Comparison of ENCODE assay signal across 8 cellular contexts in genomic region chr2:231662028-231662810, GRCh38.
DNase-seq lines count a peak whose midpoint lies in the region; ATAC-seq and TF ChIP-seq lines count a peak whose summit lies in the region.

No MANE protein-coding gene starts in this region.

- no peak for TF ChIP-seq CTCF in AG09309 (IDR thresholded peaks at IDR 0.05; ENCODE audit: control insufficient read depth, insufficient read depth, low read depth, low read length, missing control alignments)

- H3K4me1 ChIP-seq in NT2/D1 (ENCODE audit: insufficient read depth, insufficient read length) = peaks cover 28% of the 10 kb centered on the region
- H3K4me1 ChIP-seq in mucosa of rectum (ENCODE audit: control insufficient read depth in 2 of 2, insufficient read depth in 2 of 2, low read length in 2 of 2) = peaks cover 25 to 43% of the 10 kb centered on the region in 2 donors

- H3K27ac ChIP-seq in mucosa of rectum (ENCODE audit: low read depth in 2 of 2, low read length in 2 of 2) = peak overlapping the region; percentile 85 to 100

- H3K9me3 ChIP-seq in NT2/D1 (ENCODE audit: insufficient read depth, low read length) (no peaks in the 10 kb centered on the region), mucosa of rectum (ENCODE audit: control insufficient read depth in 2 of 2, low read length in 2 of 2) (peaks cover 0 to 2% of the 10 kb centered on the region in 2 donors)

- peak overlapping the region; percentile 93 for H3K9ac ChIP-seq in NT2/D1 (ENCODE audit: insufficient read length, low read depth)
- peak overlapping the region; percentile 72 to 84 for H3K9ac ChIP-seq in mucosa of rectum (ENCODE audit: low read depth in 1 of 2, low read length in 2 of 2)

- H3K27me3 ChIP-seq in NT2/D1 (ENCODE audit: insufficient read depth, insufficient read length) (no peaks in the 10 kb centered on the region), mucosa of rectum (ENCODE audit: control insufficient read depth in 2 of 2, insufficient read depth in 2 of 2, low read length in 2 of 2) (no peaks in the 10 kb centered on the region)

- peak; percentile 82 for TF ChIP-seq POLR2A in erythroblast (IDR thresholded peaks at IDR 0.05; ENCODE audit: low read length)

- ATAC-seq in GM18909 (IDR thresholded peaks at IDR 0.05; ENCODE audit: poor library complexity, unreplicated experiment) = peak; percentile 77
- ATAC-seq in HG03159 (IDR thresholded peaks at IDR 0.05; ENCODE audit: unreplicated experiment) = peak; percentile 68

- DNase-seq in AG09309 (ENCODE audit: low read depth) (peak; percentile 80), NT2/D1 (ENCODE audit: low read depth, low spot score) (peak; percentile 99), erythroblast (lab: John Stamatoyannopoulos, UW) (peak; percentile 99)
- DNase-seq in activated T-cell treated with anti-CD3 and anti-CD28 coated beads, Interleukin-2, amount 50 U/mL, for 1 hour = peak; percentile 98
- DNase-seq in stimulated activated CD8-positive, alpha-beta memory T cell treated with anti-CD3 and anti-CD28 coated beads, Interleukin-4, amount 100 ng/mL, for 24 hours (ENCODE audit: low read depth) = peak; percentile 92

- H3K36me3 ChIP-seq in NT2/D1 (ENCODE audit: insufficient read depth, insufficient read length, low read length) (no peaks in the 10 kb centered on the region), mucosa of rectum (ENCODE audit: control insufficient read depth in 2 of 2, insufficient read depth in 2 of 2, low read length in 2 of 2) (no peaks in the 10 kb centered on the region)

- H3K4me3 ChIP-seq in AG09309 (ENCODE audit: control insufficient read depth, low read depth, low read length) (peak overlapping the region; percentile 31), NT2/D1 (ENCODE audit: insufficient read length, low read depth) (peak overlapping the region; percentile 54), mucosa of rectum (ENCODE audit: low read length in 2 of 2) (peak overlapping the region; percentile 58 to 81)

Comparison
In these comparisons a context has a peak if more than half of its experiments do, and no peak if none do; other contexts are left out.
1. Peak in every context shown above with its lines: DNase-seq, ATAC-seq, H3K4me3 ChIP-seq and H3K27ac ChIP-seq.